Comparison of ENCODE assay signal across 2 cellular contexts in genomic region chr3:119211193-119211592, GRCh38.
TF ChIP-seq lines count a peak whose summit lies in the region.

No MANE protein-coding gene starts in this region.

TF ChIP-seq in K562, 482 proteins besides CTCF, POLR2A, EP300 and RAD21 (continues in another document):
- TF ChIP-seq SMARCA4 (IDR thresholded peaks at IDR 0.05) (peak; percentile 65), MEF2A (IDR thresholded peaks at IDR 0.05; ENCODE audit: control insufficient read depth, low read depth, low read length) (no peak), SOX6 (IDR thresholded peaks at IDR 0.05) (peak; percentile 47; the same call in 1 of the 2 replicates), RCOR1 (IDR thresholded peaks at IDR 0.05; ENCODE audit: borderline replicate concordance in 1 of 2, low read depth in 2 of 2, low read length in 2 of 2) (0 out of 4 replicates have a peak, but pooled peaks of 1 of the 2 experiments have one; percentile 22), ARID1B (IDR thresholded peaks at IDR 0.05) (peak; percentile 82), ZNF24 (IDR thresholded peaks at IDR 0.05) (0 out of 2 replicates have a peak, but pooled peaks have one; percentile 22), MEIS2 (IDR thresholded peaks at IDR 0.05; ENCODE audit: partially characterized antibody) (peak; percentile 94), ZNF318 (IDR thresholded peaks at IDR 0.05; ENCODE audit: borderline replicate concordance in 1 of 2, low read depth in 1 of 2) (no peak), TRIM24 (IDR thresholded peaks at IDR 0.05) (peak in 1 of 2 experiments; percentile 34; a peak in 2 of 4 replicates), ETV5 (CRISPR knock-in tag; IDR thresholded peaks at IDR 0.05; ENCODE audit: low read depth) (peak; percentile 47; the same call in 1 of the 2 replicates), FOXM1 (IDR thresholded peaks at IDR 0.05; ENCODE audit: low read depth) (0 out of 2 replicates have a peak, but pooled peaks have one; percentile 12), FOXM1 (CRISPR knock-in tag; IDR thresholded peaks at IDR 0.05; ENCODE audit: low read depth) (no peak), TEAD4 (IDR thresholded peaks at IDR 0.05; ENCODE audit: low read length) (peak; percentile 27; the same call in 1 of the 2 replicates), TEAD4 (CRISPR knock-in tag; IDR thresholded peaks at IDR 0.05; ENCODE audit: borderline replicate concordance) (no peak), TCF3 (CRISPR knock-in tag; IDR thresholded peaks at IDR 0.05) (peak; percentile 86), PKNOX1 (IDR thresholded peaks at IDR 0.05) (peak; percentile 83), DPF2 (IDR thresholded peaks at IDR 0.05) (peak; percentile 61), SRSF7 (optimal IDR thresholded peaks at IDR 0.05; ENCODE audit: low read depth, low read length) (no peak)

TF ChIP-seq in HepG2, 621 proteins besides CTCF, POLR2A, EP300 and RAD21:
- TF ChIP-seq ZNF362 (CRISPR knock-in tag; IDR thresholded peaks at IDR 0.05; ENCODE audit: borderline replicate concordance) (peak; percentile 46; the same call in 1 of the 2 replicates), SMYD3 (CRISPR knock-in tag; IDR thresholded peaks at IDR 0.05) (no peak), SOX5 (CRISPR knock-in tag; IDR thresholded peaks at IDR 0.05; ENCODE audit: borderline replicate concordance) (peak; percentile 15; the same call in 1 of the 2 replicates), SAP130 (CRISPR knock-in tag; IDR thresholded peaks at IDR 0.05; ENCODE audit: low read depth) (no peak), ARID4A (CRISPR knock-in tag; IDR thresholded peaks at IDR 0.05; ENCODE audit: borderline replicate concordance) (no peak), HNF1A (IDR thresholded peaks at IDR 0.05; ENCODE audit: low read depth) (peak; percentile 33; the same call in 1 of the 2 replicates), HNF1A (CRISPR knock-in tag; IDR thresholded peaks at IDR 0.05; ENCODE audit: borderline replicate concordance) (no peak; the same call in 1 of the 2 replicates), PAXIP1 (CRISPR knock-in tag; conservative IDR thresholded peaks at IDR 0.05) (peak; percentile 21; the same call in 1 of the 2 replicates), HOXD1 (CRISPR knock-in tag; IDR thresholded peaks at IDR 0.05) (peak; percentile 86)
TF ChIP-seq in HepG2: peak in this region for 5.
